Comparison of ENCODE assay signal across 8 cellular contexts in genomic region chr17:78355701-78356100, GRCh38. TPM values are rescaled to one million over a fixed set of nuclear protein-coding genes. Genes with fewer than 3 reads are reported as not detected.
A peak's percentile ranks its signal among the peaks of the same experiment; 100 is the strongest.
DNase-seq lines count a peak whose midpoint lies in the region; ATAC-seq and TF ChIP-seq lines count a peak whose summit lies in the region.
"Had no signal": no experiment of that assay in that cellular context is flagged by ENCODE, and none has a peak within 500 bp of the region (broad histone marks: within the 10 kb centered on the region; RNA-seq: fewer than 3 reads in every experiment).

No MANE protein-coding gene starts in this region.

- TF ChIP-seq POLR2A in HCT116 (IDR thresholded peaks at IDR 0.05; ENCODE audit: borderline replicate concordance, extremely low read depth, insufficient read depth, insufficient read length), result no peak

- TF ChIP-seq CTCF in HCT116 (IDR thresholded peaks at IDR 0.05 in 2 of 3, conservative IDR thresholded peaks at IDR 0.05 in 1 of 3; ENCODE audit: borderline replicate concordance in 1 of 3, insufficient read depth in 1 of 3, low read depth in 2 of 3, low read length in 2 of 3) (no peak), foreskin fibroblast (IDR thresholded peaks at IDR 0.05; ENCODE audit: low read depth, low read length) (no peak), smooth muscle cell (IDR thresholded peaks at IDR 0.05; ENCODE audit: borderline replicate concordance, insufficient read depth, poor library complexity, severe bottlenecking) (no peak)

- H2AFZ ChIP-seq in HCT116 (ENCODE audit: low read depth, low read length, poor library complexity, severe bottlenecking) (no peak overlapping the region), smooth muscle cell (ENCODE audit: low read depth) (no peak overlapping the region)

- H3K4me3 Mint-ChIP-seq in activated CD8-positive, alpha-beta T cell treated with anti-CD3 and anti-CD28 coated beads, Interleukin-2, amount 10 ng/mL, durations not matched to agents 7 days and 5 days, result peak overlapping the region; percentile 24

- no peaks in the 10 kb centered on the region for H3K9me2 ChIP-seq in HCT116 (ENCODE audit: insufficient read depth)

- H3K27ac Mint-ChIP-seq in activated CD8-positive, alpha-beta T cell treated with anti-CD3 and anti-CD28 coated beads, Interleukin-2, amount 10 ng/mL, durations not matched to agents 7 days and 5 days, result peak overlapping the region; percentile 89

- H3K4me2 ChIP-seq in HCT116 (ENCODE audit: low read length), result no peak overlapping the region
- peak overlapping the region; percentile 86 for H3K4me2 ChIP-seq in smooth muscle cell

- H3K4me3 ChIP-seq in HCT116 (replicated peaks in 1 of 2; ENCODE audit: low read depth in 1 of 2, low read length in 2 of 2) (no peak overlapping the region), foreskin fibroblast (ENCODE audit: low read depth in 1 of 2, low read length in 2 of 2) (peak overlapping the region; percentile 65 to 82), smooth muscle cell (no peak overlapping the region)

- CTCF ChIA-PET in HCT116 (lab: Charles Lee), result no interaction called here
- CTCF ChIA-PET in activated CD8-positive, alpha-beta T cell treated with anti-CD3 and anti-CD28 coated beads, Interleukin-2, amount 10 ng/mL, durations not matched to agents 7 days and 5 days (lab: Charles Lee), result interaction anchor here (0.7 to 1.5 kb wide), 8 partner anchors 12 to 104 kb away, joined by 3 to 7 read pairs (median 4); no protein-coding TSS in a partner anchor

- peaks cover 20% of the 10 kb centered on the region for H3K36me3 Mint-ChIP-seq in activated CD8-positive, alpha-beta T cell treated with anti-CD3 and anti-CD28 coated beads, Interleukin-2, amount 10 ng/mL, durations not matched to agents 7 days and 5 days (ENCODE audit: low read depth)

- BruUV-seq in HCT116 (replicated peaks; lab: Mats Ljungman, UMichigan), result no TSS peak

- H3K79me2 ChIP-seq in HCT116 (ENCODE audit: insufficient read depth, low read length), result peaks cover 36% of the 10 kb centered on the region
- peaks cover 35% of the 10 kb centered on the region for H3K79me2 ChIP-seq in smooth muscle cell (ENCODE audit: low read depth)

- H3K36me3 ChIP-seq in HCT116 (ENCODE audit: control insufficient read depth in 1 of 2, insufficient read depth in 2 of 2, low read length in 2 of 2), result peaks cover 15 to 22% of the 10 kb centered on the region in 2 experiments
- H3K36me3 ChIP-seq in smooth muscle cell (ENCODE audit: low read depth), result no peaks in the 10 kb centered on the region

- 36% methylated on average over 3 of the region's 3 CpGs for WGBS in smooth muscle cell (ENCODE audit: low lambda C conversion rate)

- no peak for TF ChIP-seq RAD21 in HCT116 (IDR thresholded peaks at IDR 0.05; ENCODE audit: low read depth)

- no peaks in the 10 kb centered on the region for H3K9me3 Mint-ChIP-seq in activated CD8-positive, alpha-beta T cell treated with anti-CD3 and anti-CD28 coated beads, Interleukin-2, amount 10 ng/mL, durations not matched to agents 7 days and 5 days (ENCODE audit: insufficient read depth)

- DNase-seq in HCT116 (ENCODE audit: low read depth, low spot score) (no peak), foreskin fibroblast (no peak), smooth muscle cell (lab: John Stamatoyannopoulos, UW; ENCODE audit: unreplicated experiment) (no peak)
- DNase-seq in activated CD8-positive, alpha-beta T cell treated with anti-CD3 and anti-CD28 coated beads, Interleukin-2, amount 10 ng/mL, durations not matched to agents 7 days and 5 days, result no peak
- DNase-seq: NCI-H69 had no signal

- H3K27me3 ChIP-seq in HCT116 (ENCODE audit: insufficient read depth, low read length), result no peaks in the 10 kb centered on the region
- no peaks in the 10 kb centered on the region for H3K27me3 ChIP-seq in smooth muscle cell (ENCODE audit: low read depth)

- no peaks in the 10 kb centered on the region for H3K27me3 Mint-ChIP-seq in activated CD8-positive, alpha-beta T cell treated with anti-CD3 and anti-CD28 coated beads, Interleukin-2, amount 10 ng/mL, durations not matched to agents 7 days and 5 days (ENCODE audit: low read depth)

- H3K4me1 ChIP-seq in HCT116 (ENCODE audit: control insufficient read depth in 1 of 2, insufficient read depth in 2 of 2, low read length in 2 of 2) (peaks cover 40 to 86% of the 10 kb centered on the region in 2 experiments), smooth muscle cell (ENCODE audit: low read depth) (peaks cover 45% of the 10 kb centered on the region)

- H3K9me3 ChIP-seq in HCT116 (ENCODE audit: control insufficient read depth in 1 of 2, insufficient read depth in 1 of 2, low read depth in 1 of 2, low read length in 2 of 2) (no peaks in the 10 kb centered on the region), smooth muscle cell (replicated peaks; ENCODE audit: low read depth) (no peaks in the 10 kb centered on the region)

- POLR2A ChIA-PET in HCT116 (lab: Charles Lee), result interaction anchor here (1.0 kb wide), 1 partner anchor 21 kb away, joined by 3 read pairs; no protein-coding TSS in a partner anchor
- POLR2A ChIA-PET in activated CD8-positive, alpha-beta T cell treated with anti-CD3 and anti-CD28 coated beads, Interleukin-2, amount 10 ng/mL, durations not matched to agents 7 days and 5 days (lab: Charles Lee), result interaction anchor here (3.4 kb wide), 1 partner anchor 12 kb away, joined by 11 read pairs; no protein-coding TSS in a partner anchor

- ATAC-seq in HCT116 (no peak), HG03432 (IDR thresholded peaks at IDR 0.05; ENCODE audit: unreplicated experiment) (no peak), GM19452 (IDR thresholded peaks at IDR 0.05; ENCODE audit: unreplicated experiment) (no peak), HG02981 (IDR thresholded peaks at IDR 0.05; ENCODE audit: unreplicated experiment) (no peak)
- no peak for ATAC-seq in activated CD8-positive, alpha-beta T cell treated with anti-CD3 and anti-CD28 coated beads, Interleukin-2, amount 10 ng/mL, durations not matched to agents 7 days and 5 days

- RAD21 ChIA-PET in HCT116 (lab: Charles Lee; ENCODE audit: low non-redundant PET in 1 of 2, low total read pairs in 2 of 2, uncharacterized antibody in 2 of 2, unreplicated experiment in 2 of 2), result no interaction called here

- H3F3A ChIP-seq in smooth muscle cell (ENCODE audit: low read depth), result peaks cover 53% of the 10 kb centered on the region

- H4K20me1 ChIP-seq in HCT116 (ENCODE audit: insufficient read depth) (peaks cover 3% of the 10 kb centered on the region; the same call in 1 of the 2 replicates), smooth muscle cell (ENCODE audit: low read depth) (peaks cover 48% of the 10 kb centered on the region)

- H3K27ac ChIP-seq in HCT116 (ENCODE audit: low read depth, low read length) (no peak overlapping the region), smooth muscle cell (ENCODE audit: low read depth) (peak overlapping the region; percentile 91)

- H3K4me1 Mint-ChIP-seq in activated CD8-positive, alpha-beta T cell treated with anti-CD3 and anti-CD28 coated beads, Interleukin-2, amount 10 ng/mL, durations not matched to agents 7 days and 5 days (ENCODE audit: low read depth), result peaks cover 65% of the 10 kb centered on the region

- intact Hi-C loops in HCT116 (cut with micrococcal nuclease), result no loop called here

- H3K9ac ChIP-seq in HCT116 (ENCODE audit: low read length) (0 out of 2 replicates have a peak overlapping the region, but pooled peaks have one; percentile 9), smooth muscle cell (ENCODE audit: low read depth) (peak overlapping the region; percentile 25)

TF ChIP-seq in HCT116, 20 proteins besides CTCF, POLR2A, EP300 and RAD21:
- TF ChIP-seq, protein P1, sequence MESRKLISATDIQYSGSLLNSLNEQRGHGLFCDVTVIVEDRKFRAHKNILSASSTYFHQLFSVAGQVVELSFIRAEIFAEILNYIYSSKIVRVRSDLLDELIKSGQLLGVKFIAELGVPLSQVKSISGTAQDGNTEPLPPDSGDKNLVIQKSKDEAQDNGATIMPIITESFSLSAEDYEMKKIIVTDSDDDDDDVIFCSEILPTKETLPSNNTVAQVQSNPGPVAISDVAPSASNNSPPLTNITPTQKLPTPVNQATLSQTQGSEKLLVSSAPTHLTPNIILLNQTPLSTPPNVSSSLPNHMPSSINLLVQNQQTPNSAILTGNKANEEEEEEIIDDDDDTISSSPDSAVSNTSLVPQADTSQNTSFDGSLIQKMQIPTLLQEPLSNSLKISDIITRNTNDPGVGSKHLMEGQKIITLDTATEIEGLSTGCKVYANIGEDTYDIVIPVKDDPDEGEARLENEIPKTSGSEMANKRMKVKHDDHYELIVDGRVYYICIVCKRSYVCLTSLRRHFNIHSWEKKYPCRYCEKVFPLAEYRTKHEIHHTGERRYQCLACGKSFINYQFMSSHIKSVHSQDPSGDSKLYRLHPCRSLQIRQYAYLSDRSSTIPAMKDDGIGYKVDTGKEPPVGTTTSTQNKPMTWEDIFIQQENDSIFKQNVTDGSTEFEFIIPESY (IDR thresholded peaks at IDR 0.05; ENCODE audit: extremely low read depth, insufficient replicate concordance, low read length), result no peak
- TF ChIP-seq ZFX (IDR thresholded peaks at IDR 0.05) (0 out of 2 replicates have a peak, but pooled peaks have one; percentile 16), EZH2 (IDR thresholded peaks at IDR 0.05) (no peak)

RNA-seq across cellular contexts. Expression of gene SOCS3, which starts 4.2 kb away (rescaled TPM):
- total RNA-seq in HCT116 (2021; ENCODE audit: unreplicated experiment) (26.7 TPM), smooth muscle cell (116 and 172 TPM in 2 replicates)
- polyA plus RNA-seq in HCT116 (2012), result 23.7 and 28.3 TPM in 2 replicates
- 1 to 10 TPM; 9.1 TPM for total RNA-seq in activated CD8-positive, alpha-beta T cell treated with anti-CD3 and anti-CD28 coated beads, Interleukin-2, amount 10 ng/mL, durations not matched to agents 7 days and 5 days
- polyA plus RNA-seq in smooth muscle cell, result 201 and 310 TPM in 2 replicates

RNA-seq across cellular contexts. Expression of gene PGS1, which starts 22.7 kb away (rescaled TPM):
- total RNA-seq in HCT116 (2021; ENCODE audit: unreplicated experiment) (44.4 TPM), smooth muscle cell (29.5 and 29.9 TPM in 2 replicates)
- polyA plus RNA-seq in HCT116 (2012), result 27.4 and 29.1 TPM in 2 replicates
- 10 to 100 TPM; 46.5 to 51.0 TPM for total RNA-seq in activated CD8-positive, alpha-beta T cell treated with anti-CD3 and anti-CD28 coated beads, Interleukin-2, amount 10 ng/mL, durations not matched to agents 7 days and 5 days
- polyA plus RNA-seq in smooth muscle cell, result 22.6 and 37.8 TPM in 2 replicates

Comparison
In these comparisons a context has a peak if more than half of its experiments do, and no peak if none do; other contexts are left out.
1. H3K4me3 ChIP-seq: peak in foreskin fibroblast (2 of 2); none in HCT116 (0 of 2) and smooth muscle cell (single experiment).